ENCODE assay signal across 9 cellular contexts in the genomic region with DNA sequence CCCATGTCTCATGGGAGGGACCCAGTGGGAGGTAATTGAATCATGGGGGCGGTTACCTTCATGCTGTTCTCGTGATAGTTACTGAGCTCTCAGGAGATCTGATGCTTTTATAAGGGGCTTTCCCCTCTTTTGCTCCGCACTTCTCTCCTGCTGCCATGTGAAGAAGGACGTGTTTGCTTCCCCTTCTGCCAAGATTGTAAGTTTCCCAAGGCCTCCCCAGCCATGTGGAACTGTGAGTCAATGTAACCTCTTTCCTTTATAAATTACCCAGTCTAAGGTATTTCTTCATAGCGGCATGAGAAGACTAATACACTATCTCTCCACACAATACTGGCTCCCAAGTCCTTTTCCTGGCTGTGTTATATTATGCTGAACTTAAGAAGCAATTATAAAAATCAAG.
DNase-seq lines count a peak whose midpoint lies in the region; ATAC-seq and TF ChIP-seq lines count a peak whose summit lies in the region.
"Had no signal": no experiment of that assay in that cellular context is flagged by ENCODE, and none has a peak within 500 bp of the region (broad histone marks: within the 10 kb centered on the region; RNA-seq: fewer than 3 reads in every experiment).

No MANE protein-coding gene starts in this region.

- H3K27ac Mint-ChIP-seq in CD4-positive, CD25-positive, alpha-beta regulatory T cell = peak overlapping the region; percentile 89 to 97 (median 90)
- H3K27ac Mint-ChIP-seq in natural killer cell = peak overlapping the region; percentile 72 to 79
- H3K27ac Mint-ChIP-seq: stimulated activated memory B cell treated with anti-CD40 and anti-IgM and Interleukin-4, amounts not matched to agents 10 μg/mL and 1 μg/mL and 100 μg/mL, for 72 hours had no signal

- H2AFZ ChIP-seq in PC-3 (ENCODE audit: low read length) = no peak overlapping the region

- H3F3A ChIP-seq in PC-3 (ENCODE audit: low read length, unreplicated experiment) = no peaks in the 10 kb centered on the region

- H3K9ac ChIP-seq in PC-3 (ENCODE audit: low read length) (no peak overlapping the region), colonic mucosa (ENCODE audit: low read depth in 2 of 2, low read length in 2 of 2) (peak overlapping the region in 1 of 2 donors; percentile 52)

- H3K4me3 Mint-ChIP-seq in CD4-positive, CD25-positive, alpha-beta regulatory T cell = peak overlapping the region in 2 of 4 donors; percentile 41 to 66
- H3K4me3 Mint-ChIP-seq in natural killer cell = no peak overlapping the region
- H3K4me3 Mint-ChIP-seq: stimulated activated memory B cell treated with anti-CD40 and anti-IgM and Interleukin-4, amounts not matched to agents 10 μg/mL and 1 μg/mL and 100 μg/mL, for 72 hours had no signal

- H3K9me3 ChIP-seq in CD4-positive, CD25-positive, alpha-beta regulatory T cell (ENCODE audit: control insufficient read depth in 2 of 2, low read length in 2 of 2) = no peaks in the 10 kb centered on the region
- H3K9me3 ChIP-seq in PC-3 (ENCODE audit: low read length) (no peaks in the 10 kb centered on the region), colonic mucosa (no peaks in the 10 kb centered on the region), WERI-Rb-1 (ENCODE audit: severe bottlenecking) (no peaks in the 10 kb centered on the region)

- H3K4me1 Mint-ChIP-seq in CD4-positive, CD25-positive, alpha-beta regulatory T cell = peaks cover 33 to 61% (median 50%) of the 10 kb centered on the region in 4 donors
- peaks cover 31 to 35% of the 10 kb centered on the region in 2 donors for H3K4me1 Mint-ChIP-seq in natural killer cell
- H3K4me1 Mint-ChIP-seq: stimulated activated memory B cell treated with anti-CD40 and anti-IgM and Interleukin-4, amounts not matched to agents 10 μg/mL and 1 μg/mL and 100 μg/mL, for 72 hours had no signal

- peaks cover 8% of the 10 kb centered on the region for H3K36me3 Mint-ChIP-seq in CD4-positive, CD25-positive, alpha-beta regulatory T cell
- H3K36me3 Mint-ChIP-seq in natural killer cell = no peaks in the 10 kb centered on the region
- H3K36me3 Mint-ChIP-seq: stimulated activated memory B cell treated with anti-CD40 and anti-IgM and Interleukin-4, amounts not matched to agents 10 μg/mL and 1 μg/mL and 100 μg/mL, for 72 hours had no signal

- BruUV-seq in PC-3 (replicated peaks; lab: Mats Ljungman, UMichigan) = no TSS peak

- H3K27me3 Mint-ChIP-seq in CD4-positive, CD25-positive, alpha-beta regulatory T cell = no peaks in the 10 kb centered on the region
- peaks cover 0 to 27% of the 10 kb centered on the region in 2 donors for H3K27me3 Mint-ChIP-seq in natural killer cell (ENCODE audit: low read depth in 2 of 2)

- no peak for ATAC-seq in CD4-positive, CD25-positive, alpha-beta regulatory T cell (ENCODE audit: low read depth in 2 of 2)
- ATAC-seq in PC-3 = no peak
- no peak for ATAC-seq in natural killer cell
- ATAC-seq in HG02763 (IDR thresholded peaks at IDR 0.05; ENCODE audit: unreplicated experiment) = no peak
- ATAC-seq in GM18519 (IDR thresholded peaks at IDR 0.05; ENCODE audit: low FRiP score, unreplicated experiment) = no peak
- ATAC-seq: stimulated activated memory B cell treated with anti-CD40 and anti-IgM and Interleukin-4, amounts not matched to agents 10 μg/mL and 1 μg/mL and 100 μg/mL, for 72 hours had no signal

- H3K9me3 Mint-ChIP-seq in CD4-positive, CD25-positive, alpha-beta regulatory T cell = peaks cover 0 to 1% (median 0%) of the 10 kb centered on the region in 7 donors
- no peaks in the 10 kb centered on the region for H3K9me3 Mint-ChIP-seq in natural killer cell

- no peaks in the 10 kb centered on the region for H3K27me3 ChIP-seq in CD4-positive, CD25-positive, alpha-beta regulatory T cell (ENCODE audit: control insufficient read depth, insufficient read depth, low read length)
- H3K27me3 ChIP-seq in PC-3 (ENCODE audit: low read length) (no peaks in the 10 kb centered on the region), colonic mucosa (no peaks in the 10 kb centered on the region), WERI-Rb-1 (ENCODE audit: insufficient read depth, low read depth, severe bottlenecking) (no peaks in the 10 kb centered on the region)

- no peak for DNase-seq in CD4-positive, CD25-positive, alpha-beta regulatory T cell
- no peak for DNase-seq in PC-3
- no peak for DNase-seq in colonic mucosa
- DNase-seq in natural killer cell = no peak
- no peak for DNase-seq in NCI-H345 treated with DMSO at 0.1 percent for 48 hours (lab: John Stamatoyannopoulos, UW; ENCODE audit: unreplicated experiment)
- no peak for DNase-seq in WERI-Rb-1

- H3K36me3 ChIP-seq in CD4-positive, CD25-positive, alpha-beta regulatory T cell (ENCODE audit: control insufficient read depth, insufficient read depth, low read length) = no peaks in the 10 kb centered on the region
- H3K36me3 ChIP-seq in PC-3 (ENCODE audit: low read depth, low read length) (peaks cover 30% of the 10 kb centered on the region), colonic mucosa (no peaks in the 10 kb centered on the region), WERI-Rb-1 (peaks cover 4% of the 10 kb centered on the region)

- H3K4me2 ChIP-seq in PC-3 (ENCODE audit: low read length) = no peak overlapping the region

- peaks cover 43% of the 10 kb centered on the region for H3K4me1 ChIP-seq in CD4-positive, CD25-positive, alpha-beta regulatory T cell (ENCODE audit: control insufficient read depth, insufficient read depth, low read length, poor library complexity, severe bottlenecking)
- H3K4me1 ChIP-seq in PC-3 (ENCODE audit: insufficient read depth, low read length) (peaks cover 21% of the 10 kb centered on the region), colonic mucosa (peaks cover 10% of the 10 kb centered on the region)

- CTCF ChIA-PET in PC-3 (lab: Charles Lee) = interaction anchor here (0.6 kb wide), 1 partner anchor 25 kb away, joined by 3 read pairs; no protein-coding TSS in a partner anchor

- H3K9me2 ChIP-seq in PC-3 (replicated peaks; ENCODE audit: low read length) = no peaks in the 10 kb centered on the region

- TF ChIP-seq CTCF in PC-3 (conservative IDR thresholded peaks at IDR 0.05; ENCODE audit: low read depth, low read length) (no peak), colonic mucosa (IDR thresholded peaks at IDR 0.05) (no peak), natural killer cell (IDR thresholded peaks at IDR 0.05) (no peak), WERI-Rb-1 (IDR thresholded peaks at IDR 0.05; ENCODE audit: low read depth, low read length) (no peak)

- intact Hi-C loops in PC-3 (cut with micrococcal nuclease) (loop anchor here (1.0 kb wide), 1 partner anchor 13 kb away; no protein-coding TSS in a partner anchor), colonic mucosa (cut with DNase I) (no loop called here), natural killer cell (cut with micrococcal nuclease) (no loop called here)

- peaks cover 71% of the 10 kb centered on the region for H3K79me2 ChIP-seq in PC-3 (ENCODE audit: low read length)

- H3K4me3 ChIP-seq in CD4-positive, CD25-positive, alpha-beta regulatory T cell (ENCODE audit: low read depth, low read length) = peak overlapping the region; percentile 61
- H3K4me3 ChIP-seq in PC-3 (ENCODE audit: low read length) = no peak overlapping the region
- H3K4me3 ChIP-seq in colonic mucosa = no peak overlapping the region
- no peak overlapping the region for H3K4me3 ChIP-seq in WERI-Rb-1 (ENCODE audit: low read depth, low read length)

- H4K20me1 ChIP-seq in PC-3 (ENCODE audit: low read length) = no peaks in the 10 kb centered on the region

- POLR2A ChIA-PET in PC-3 (lab: Charles Lee; ENCODE audit: unreplicated experiment) = no interaction called here

- peak overlapping the region; percentile 62 for H3K27ac ChIP-seq in CD4-positive, CD25-positive, alpha-beta regulatory T cell (ENCODE audit: insufficient read depth, low read length, poor library complexity, severe bottlenecking)
- H3K27ac ChIP-seq in PC-3 (ENCODE audit: low read length) = peak overlapping the region; percentile 64
- H3K27ac ChIP-seq in colonic mucosa = peak overlapping the region; percentile 58
- H3K27ac ChIP-seq in WERI-Rb-1 = no peak overlapping the region
